In the genomic region with DNA sequence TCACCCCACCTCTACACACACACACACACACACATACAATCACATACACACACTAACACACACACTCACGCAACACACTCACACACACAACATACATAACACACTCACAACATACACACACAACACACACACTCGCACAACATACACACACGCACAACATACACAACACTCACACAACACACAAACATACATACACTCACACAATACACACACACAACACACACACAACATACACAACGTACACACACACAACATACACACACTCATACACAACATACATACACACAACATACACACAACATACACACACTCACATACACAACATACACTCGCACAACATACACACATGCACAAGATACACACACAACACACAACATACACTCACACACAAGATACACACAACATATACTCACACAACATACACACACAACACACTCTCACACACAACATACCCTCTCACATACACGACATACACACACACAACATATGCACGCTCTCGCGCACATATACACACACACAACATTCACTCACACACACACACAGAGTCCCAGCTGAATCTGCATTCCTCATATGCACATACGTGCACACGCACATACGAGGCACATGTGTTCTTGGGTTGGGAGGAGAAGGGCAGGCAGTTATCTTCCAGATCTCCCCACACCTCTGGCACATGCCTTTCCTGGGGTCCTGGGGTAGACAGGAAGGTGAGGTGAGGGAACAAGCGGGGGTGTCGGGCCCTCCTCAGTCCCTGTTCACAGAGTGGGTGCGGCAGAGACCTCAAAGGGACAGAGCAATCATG, we compare ENCODE assay signal across 18 cellular contexts. TPM values are rescaled to one million over a fixed set of nuclear protein-coding genes. Genes with fewer than 3 reads are reported as not detected.
"Had no signal": no experiment of that assay in that cellular context is flagged by ENCODE, and none has a peak within 500 bp of the region (broad histone marks: within the 10 kb centered on the region; RNA-seq: fewer than 3 reads in every experiment).

No MANE protein-coding gene starts in this region.

- DNase-seq: activated CD4-positive, alpha-beta T cell treated with anti-CD3 and anti-CD28 coated beads, Interleukin-2, amount 10 ng/mL, durations not matched to agents 24 days and 14 days; activated CD4-positive, CD25-positive, alpha-beta regulatory T cell; activated CD8-positive, alpha-beta memory T cell treated with anti-CD3 and anti-CD28 coated beads for 24 hours; activated naive CD4-positive, alpha-beta T cell treated with Interleukin-2 at 50 U/mL for 16 hours; anterior cingulate cortex; cerebellar nuclear complex; effector memory CD4-positive, alpha-beta T cell; foreskin keratinocyte; nucleus accumbens; retina; stimulated activated CD4-positive, alpha-beta T cell treated with anti-CD3 and anti-CD28 coated beads, Interleukin-15, amount 100 ng/mL, for 24 hours; stimulated activated CD4-positive, alpha-beta T cell treated with anti-CD3 and anti-CD28 coated beads, Interleukin-4, amount 100 ng/mL, for 1 hour; stimulated activated naive CD4-positive, alpha-beta T cell; tibial artery had no signal

- H3K4me3 ChIP-seq: tibial artery had no signal

- H3K27ac ChIP-seq: foreskin keratinocyte, tibial artery had no signal

- H3K4me1 ChIP-seq: foreskin keratinocyte, tibial artery had no signal

- H3K27ac Mint-ChIP-seq: activated CD4-positive, alpha-beta T cell treated with anti-CD3 and anti-CD28 coated beads, Interleukin-2, amount 10 ng/mL, durations not matched to agents 24 days and 14 days; activated T-helper 1 cell treated with anti-CD3 and anti-CD28 coated beads, Interleukin-12 subunit alpha, Interleukin-12 subunit beta, Interleukin-2, Interleukin-4 antibody, amounts not matched to agents 30 ng/mL and 10 ng/mL and 1 ng/mL, durations not matched to agents 14 hours and 24 hours and 36 hours; natural killer cell treated with Interleukin-12 subunit alpha and Interleukin-12 subunit beta and Interleukin-15 and Interleukin-18, amount 100 ng/mL, for 72 hours; T-helper 2 cell treated with Interferon-gamma antibody and Interleukin-4, amounts not matched to agents 5 μg/mL and 100 μg/mL, for 36 hours had no signal

- H3K36me3 ChIP-seq: tibial artery had no signal

- H3K4me3 Mint-ChIP-seq: activated CD4-positive, alpha-beta T cell treated with anti-CD3 and anti-CD28 coated beads, Interleukin-2, amount 10 ng/mL, durations not matched to agents 24 days and 14 days; activated T-helper 1 cell treated with anti-CD3 and anti-CD28 coated beads, Interleukin-12 subunit alpha, Interleukin-12 subunit beta, Interleukin-2, Interleukin-4 antibody, amounts not matched to agents 30 ng/mL and 10 ng/mL and 1 ng/mL, durations not matched to agents 14 hours and 24 hours and 36 hours; natural killer cell treated with Interleukin-12 subunit alpha and Interleukin-12 subunit beta and Interleukin-15 and Interleukin-18, amount 100 ng/mL, for 72 hours; T-helper 2 cell treated with Interferon-gamma antibody and Interleukin-4, amounts not matched to agents 5 μg/mL and 100 μg/mL, for 36 hours had no signal

- H3K27me3 Mint-ChIP-seq: natural killer cell treated with Interleukin-12 subunit alpha and Interleukin-12 subunit beta and Interleukin-15 and Interleukin-18, amount 100 ng/mL, for 72 hours had no signal

- H3K9me3 Mint-ChIP-seq: activated CD4-positive, alpha-beta T cell treated with anti-CD3 and anti-CD28 coated beads, Interleukin-2, amount 10 ng/mL, durations not matched to agents 24 days and 14 days; activated T-helper 1 cell treated with anti-CD3 and anti-CD28 coated beads, Interleukin-12 subunit alpha, Interleukin-12 subunit beta, Interleukin-2, Interleukin-4 antibody, amounts not matched to agents 30 ng/mL and 10 ng/mL and 1 ng/mL, durations not matched to agents 14 hours and 24 hours and 36 hours; natural killer cell treated with Interleukin-12 subunit alpha and Interleukin-12 subunit beta and Interleukin-15 and Interleukin-18, amount 100 ng/mL, for 72 hours; T-helper 2 cell treated with Interferon-gamma antibody and Interleukin-4, amounts not matched to agents 5 μg/mL and 100 μg/mL, for 36 hours had no signal

- ATAC-seq: foreskin keratinocyte; natural killer cell treated with Interleukin-12 subunit alpha and Interleukin-12 subunit beta and Interleukin-15 and Interleukin-18, amount 100 ng/mL, for 72 hours had no signal

- H3K36me3 Mint-ChIP-seq: natural killer cell treated with Interleukin-12 subunit alpha and Interleukin-12 subunit beta and Interleukin-15 and Interleukin-18, amount 100 ng/mL, for 72 hours had no signal

RNA-seq across cellular contexts. Expression of a gene that starts 1.1 kb away (rescaled TPM):
- total RNA-seq: activated CD4-positive, alpha-beta T cell treated with anti-CD3 and anti-CD28 coated beads, Interleukin-2, amount 10 ng/mL, durations not matched to agents 24 days and 14 days; activated T-helper 1 cell treated with anti-CD3 and anti-CD28 coated beads, Interleukin-12 subunit alpha, Interleukin-12 subunit beta, Interleukin-2, Interleukin-4 antibody, amounts not matched to agents 30 ng/mL and 10 ng/mL and 1 ng/mL, durations not matched to agents 14 hours and 24 hours and 36 hours; foreskin keratinocyte; skeletal muscle tissue had no signal
- polyA plus RNA-seq: foreskin keratinocyte had no signal

RNA-seq across cellular contexts. Expression of a gene that starts 33.4 kb away (rescaled TPM):
- total RNA-seq: activated CD4-positive, alpha-beta T cell treated with anti-CD3 and anti-CD28 coated beads, Interleukin-2, amount 10 ng/mL, durations not matched to agents 24 days and 14 days; activated T-helper 1 cell treated with anti-CD3 and anti-CD28 coated beads, Interleukin-12 subunit alpha, Interleukin-12 subunit beta, Interleukin-2, Interleukin-4 antibody, amounts not matched to agents 30 ng/mL and 10 ng/mL and 1 ng/mL, durations not matched to agents 14 hours and 24 hours and 36 hours; foreskin keratinocyte; natural killer cell treated with Interleukin-12 subunit alpha and Interleukin-12 subunit beta and Interleukin-15 and Interleukin-18, amount 100 ng/mL, for 72 hours had no signal
- polyA plus RNA-seq: foreskin keratinocyte had no signal
